8 cellular contexts compared by ENCODE assay signal in genomic region chrX:38220936-38221386, GRCh38. TPM values are rescaled to one million over a fixed set of nuclear protein-coding genes. Genes with fewer than 3 reads are reported as not detected.
DNase-seq lines count a peak whose midpoint lies in the region; ATAC-seq, FAIRE-seq and TF ChIP-seq lines count a peak whose summit lies in the region.
"Had no signal": no experiment of that assay in that cellular context is flagged by ENCODE, and none has a peak within 500 bp of the region (broad histone marks: within the 10 kb centered on the region; RNA-seq: fewer than 3 reads in every experiment).

No MANE protein-coding gene starts in this region.

- SMC1A ChIA-PET in GM12878 (lab: Charles Lee; ENCODE audit: uncharacterized antibody, unreplicated experiment) = no interaction called here

- peak overlapping the region; percentile 18; the same call in 1 of the 2 replicates for H2BK20ac ChIP-seq in IMR-90 (ENCODE audit: low read depth, low read length)

- TF ChIP-seq POLR2A in IMR-90 (IDR thresholded peaks at IDR 0.05; ENCODE audit: low read depth, low read length) (no peak), GM12878 (IDR thresholded peaks at IDR 0.05; ENCODE audit: low read depth, low read length) (no peak)

- no peak overlapping the region; the same call in 1 of the 2 replicates for H3K14ac ChIP-seq in IMR-90 (replicated peaks; ENCODE audit: low read depth, low read length)

- H3K4me1 Mint-ChIP-seq in stimulated activated effector memory CD8-positive, alpha-beta T cell treated with anti-CD3 and anti-CD28 coated beads, Interleukin-12 subunit alpha, Interleukin-12 subunit beta, amount 100 ng/mL, for 72 hours = no peaks in the 10 kb centered on the region

- H2AK5ac ChIP-seq in IMR-90 (ENCODE audit: low read depth, low read length) = no peak overlapping the region

- in situ Hi-C loops in IMR-90 (cut with MboI; ENCODE audit: low sequenced_read_pairs) (no loop called here), GM12878 (cut with MboI) (no loop called here)

- H3K79me2 ChIP-seq in GM12878 (ENCODE audit: control insufficient read depth, insufficient read depth, low read length) = no peaks in the 10 kb centered on the region

- no peak overlapping the region for H2BK5ac ChIP-seq in IMR-90 (ENCODE audit: low read depth, low read length, poor library complexity, severe bottlenecking)

- H2AK9ac ChIP-seq in IMR-90 (replicated peaks; ENCODE audit: low read depth, low read length, poor library complexity) = no peak overlapping the region

- no peaks in the 10 kb centered on the region for H3K36me3 ChIP-seq in IMR-90 (ENCODE audit: control insufficient read depth, insufficient read depth, low read length)
- H3K36me3 ChIP-seq in GM12878 (ENCODE audit: control insufficient read depth in 2 of 2, insufficient read depth in 2 of 2, low read length in 1 of 2) = no peaks in the 10 kb centered on the region

- H3K18ac ChIP-seq in IMR-90 (ENCODE audit: low read depth, low read length) = peak overlapping the region; percentile 50

- peak overlapping the region; percentile 40; the same call in 1 of the 2 replicates for H3K27ac ChIP-seq in IMR-90 (ENCODE audit: insufficient read depth, low read length)
- no peak overlapping the region for H3K27ac ChIP-seq in GM12878 (ENCODE audit: control insufficient read depth, insufficient read depth)

- H3K9ac ChIP-seq in IMR-90 (ENCODE audit: low read depth, low read length) (peak overlapping the region; percentile 35; the same call in 1 of the 2 replicates), GM12878 (ENCODE audit: control insufficient read depth, insufficient read depth, low read length) (no peak overlapping the region)

- H3K4me1 ChIP-seq in IMR-90 (ENCODE audit: control insufficient read depth, insufficient read depth, low read length) (peaks cover 4% of the 10 kb centered on the region; the same call in 1 of the 2 replicates), GM12878 (ENCODE audit: control insufficient read depth, insufficient read depth, low read length) (no peaks in the 10 kb centered on the region)

- H3K27me3 ChIP-seq in IMR-90 (ENCODE audit: control insufficient read depth, insufficient read depth, low read length) (no peaks in the 10 kb centered on the region), GM12878 (replicated peaks in 1 of 2; ENCODE audit: control insufficient read depth in 2 of 2, insufficient read depth in 2 of 2, low read length in 1 of 2) (peaks cover 2 to 7% of the 10 kb centered on the region in 2 experiments; a peak in 3 of 4 replicates)

- peak overlapping the region; percentile 15; the same call in 1 of the 2 replicates for H4K91ac ChIP-seq in IMR-90 (ENCODE audit: insufficient read depth, low read depth, low read length)

- H2AFZ ChIP-seq in IMR-90 (replicated peaks; ENCODE audit: low read length, poor library complexity) = peak overlapping the region; percentile 85
- H2AFZ ChIP-seq in GM12878 (ENCODE audit: control insufficient read depth, low read depth, low read length) = no peak overlapping the region

- TF ChIP-seq RAD21 in IMR-90 (IDR thresholded peaks at IDR 0.05; ENCODE audit: low read length) = no peak
- no peak for TF ChIP-seq RAD21 in GM12878 (IDR thresholded peaks at IDR 0.05; ENCODE audit: insufficient read depth, low read depth, low read length)

- no peak for TF ChIP-seq EP300 in GM12878 (IDR thresholded peaks at IDR 0.05; ENCODE audit: borderline replicate concordance in 1 of 2, control insufficient read depth in 1 of 2, low read depth in 2 of 2, low read length in 2 of 2)

- POLR2A ChIA-PET in IMR-90 (lab: Charles Lee; ENCODE audit: unreplicated experiment) (no interaction called here), GM12878 (lab: Charles Lee) (no interaction called here)

- H3K23ac ChIP-seq in IMR-90 (ENCODE audit: low read depth, low read length) = no peak overlapping the region

- peaks cover 0 to 12% of the 10 kb centered on the region in 2 experiments; a peak in 2 of 4 replicates for H3K79me1 ChIP-seq in IMR-90 (ENCODE audit: low read depth in 1 of 2, low read length in 2 of 2)

- TF ChIP-seq CTCF in IMR-90 (conservative IDR thresholded peaks at IDR 0.05; ENCODE audit: low read depth, low read length) (no peak), GM12878 (IDR thresholded peaks at IDR 0.05 in 2 of 3, conservative IDR thresholded peaks at IDR 0.05 in 1 of 3; ENCODE audit: control insufficient read depth in 2 of 3, extremely low read depth in 1 of 3, insufficient read depth in 1 of 3, low read depth in 3 of 3, low read length in 3 of 3) (no peak)

- BruUV-seq in IMR-90 (replicated peaks; lab: Mats Ljungman, UMichigan) (no TSS peak), GM12878 (replicated peaks; lab: Mats Ljungman, UMichigan) (no TSS peak)

- H3K9me3 ChIP-seq in IMR-90 (ENCODE audit: control insufficient read depth, insufficient read depth, low read length) (no peaks in the 10 kb centered on the region), GM12878 (replicated peaks; ENCODE audit: control insufficient read depth, insufficient read depth, low read length) (no peaks in the 10 kb centered on the region), iPS-18c (ENCODE audit: control insufficient read depth, insufficient read depth, low read length) (peaks cover 2% of the 10 kb centered on the region)

- H3K4me2 ChIP-seq in IMR-90 (ENCODE audit: low read depth, low read length) (peak overlapping the region; percentile 61), GM12878 (ENCODE audit: control insufficient read depth, insufficient read depth) (peak overlapping the region; percentile 54; the same call in 1 of the 2 replicates)

- peak overlapping the region; percentile 71 for H3K4me3 ChIP-seq in IMR-90 (ENCODE audit: insufficient read depth, low read depth, low read length)
- H3K4me3 ChIP-seq in GM12878 = no peak overlapping the region
- peak overlapping the region; percentile 62 for H3K4me3 ChIP-seq in iPS-18c (ENCODE audit: insufficient read depth, low read depth, low read length)

- H2BK120ac ChIP-seq in IMR-90 (ENCODE audit: low read depth, low read length) = peak overlapping the region; percentile 69

- H4K20me1 ChIP-seq in IMR-90 (ENCODE audit: insufficient read depth, low read length) = no peaks in the 10 kb centered on the region
- no peaks in the 10 kb centered on the region for H4K20me1 ChIP-seq in GM12878 (ENCODE audit: control insufficient read depth, insufficient read depth)

- peak overlapping the region; percentile 2 to 31; a peak in 3 of 4 replicates for H4K8ac ChIP-seq in IMR-90 (ENCODE audit: low read depth in 2 of 2, low read length in 2 of 2)

- peak overlapping the region; percentile 55; the same call in 1 of the 2 replicates for H4K5ac ChIP-seq in IMR-90 (ENCODE audit: low read depth, low read length)

- peak overlapping the region; percentile 11; the same call in 1 of the 3 replicates for H2BK15ac ChIP-seq in IMR-90 (ENCODE audit: low read depth, low read length)

- intact Hi-C loops in IMR-90 (cut with micrococcal nuclease) (loop anchor here (1.0 to 5.0 kb wide), 3 partner anchors 41 to 106 kb away; partner anchors contain the start of gene RPGR), GM12878 (cut with micrococcal nuclease; ENCODE audit: unreplicated experiment) (no loop called here)

- peak; percentile 18 for ATAC-seq in IMR-90 (ENCODE audit: low read depth)
- no peak for ATAC-seq in GM12878
- no peak for ATAC-seq in stimulated activated effector memory CD8-positive, alpha-beta T cell treated with anti-CD3 and anti-CD28 coated beads, Interleukin-12 subunit alpha, Interleukin-12 subunit beta, amount 100 ng/mL, for 72 hours
- no peak for ATAC-seq in HG02571 (IDR thresholded peaks at IDR 0.05; ENCODE audit: unreplicated experiment)
- ATAC-seq in HG03175 (IDR thresholded peaks at IDR 0.05; ENCODE audit: unreplicated experiment) = no peak
- no peak for ATAC-seq in GM21526 (IDR thresholded peaks at IDR 0.05; ENCODE audit: low FRiP score, unreplicated experiment)

- RAD21 ChIA-PET in GM12878 (lab: Charles Lee; ENCODE audit: unreplicated experiment) = no interaction called here

- 25% methylated on average over 16 of the region's 24 CpGs; no CpG with 5 or more reads in 1 of the 2 experiments for WGBS in IMR-90 (ENCODE audit: extremely low coverage in 2 of 2, insufficient read length in 1 of 2), 2 experiments
- WGBS in GM12878 (ENCODE audit: insufficient coverage, insufficient replicate concordance, low lambda C conversion rate, missing lambda C conversion rate) = 35% methylated on average over 23 of the region's 24 CpGs

- dilution Hi-C loops in IMR-90 (cut with HindIII; ENCODE audit: low sequenced_read_pairs, unreplicated experiment) = no loop called here

- H3K36me3 Mint-ChIP-seq in stimulated activated effector memory CD8-positive, alpha-beta T cell treated with anti-CD3 and anti-CD28 coated beads, Interleukin-12 subunit alpha, Interleukin-12 subunit beta, amount 100 ng/mL, for 72 hours = no peaks in the 10 kb centered on the region

- no peaks in the 10 kb centered on the region for H3K9me3 Mint-ChIP-seq in stimulated activated effector memory CD8-positive, alpha-beta T cell treated with anti-CD3 and anti-CD28 coated beads, Interleukin-12 subunit alpha, Interleukin-12 subunit beta, amount 100 ng/mL, for 72 hours

- no peak overlapping the region for H3K27ac Mint-ChIP-seq in stimulated activated effector memory CD8-positive, alpha-beta T cell treated with anti-CD3 and anti-CD28 coated beads, Interleukin-12 subunit alpha, Interleukin-12 subunit beta, amount 100 ng/mL, for 72 hours

- peak overlapping the region; percentile 41 for H3K4ac ChIP-seq in IMR-90 (ENCODE audit: low read depth, low read length)

- CTCF ChIA-PET in IMR-90 (lab: Yijun Ruan, JAX) = interaction anchor here (1.6 kb wide), 1 partner anchor 106 kb away, joined by 4 read pairs; the partner anchor contains the start of gene RPGR
- CTCF ChIA-PET in GM12878 (lab: Yijun Ruan, JAX) = no interaction called here

- DNase-seq in IMR-90 (peak; percentile 25), GM12878 (ENCODE audit: low read depth, low spot score) (no peak)
- DNase-seq in stimulated activated effector memory CD8-positive, alpha-beta T cell treated with anti-CD3 and anti-CD28 coated beads, Interleukin-12 subunit alpha, Interleukin-12 subunit beta, amount 100 ng/mL, for 72 hours (ENCODE audit: low spot score in 2 of 2) = no peak
- DNase-seq: NCI-H1436 had no signal

- FAIRE-seq in GM12878 (lab: Jason Lieb, UNC) = no peak

- H3K4me3 Mint-ChIP-seq in stimulated activated effector memory CD8-positive, alpha-beta T cell treated with anti-CD3 and anti-CD28 coated beads, Interleukin-12 subunit alpha, Interleukin-12 subunit beta, amount 100 ng/mL, for 72 hours = peak overlapping the region; percentile 49

- H3K9me1 ChIP-seq in IMR-90 (ENCODE audit: insufficient read depth, low read length) = peaks cover 2% of the 10 kb centered on the region; the same call in 1 of the 2 replicates

- no peak overlapping the region for H3K56ac ChIP-seq in IMR-90 (ENCODE audit: extremely low read depth, insufficient read depth, low read length)

RNA-seq across cellular contexts. Expression of gene SRPX, which starts 0.3 kb away (rescaled TPM):
- total RNA-seq in IMR-90 (2012; rRNA removed) (35.5 and 39.2 TPM in 2 replicates), GM12878 (2014; rRNA removed) (0.06 TPM in 1 of 2 replicates, not detected in the other), GM12878 (2014; rRNA removed; fragmentation: Illumina TruSeq; extraction: Trizol) (0.13 and 0.14 TPM in 2 replicates), GM12878 (2021) (0.18 and 0.29 TPM in 2 replicates)
- polyA plus RNA-seq in IMR-90 (2012; rRNA removed) (67.6 and 81.5 TPM in 2 replicates), GM12878 (2011; rRNA removed) (0.16 and 0.29 TPM in 2 replicates), GM12878 (2014; fragmentation: Illumina TruSeq; extraction: Trizol) (0.24 TPM in 2 replicates), GM12878 (2014; fragmentation: Nextera tagmentation; extraction: Ambion mirVana) (under 1 TPM in 1 of 2 experiments, not detected in 1; 0.05 TPM), GM12878 (2014; rRNA removed) (0.24 TPM in 1 of 2 replicates, not detected in the other), GM12878 (2016; fragmentation: Nextera tagmentation; extraction: Ambion mirVana) (under 1 TPM; 0.23 to 0.79 TPM)
- 73.6 and 78.2 TPM in 2 replicates for polyA plus RNA-seq in IMR-90 (2012; cell fraction: cytosol; rRNA removed)
- 31.5 and 60.3 TPM in 2 replicates for polyA plus RNA-seq in IMR-90 (2012; cell fraction: nucleus; rRNA removed; ENCODE audit: low replicate concordance)
- 0.34 and 0.42 TPM in 2 replicates for total RNA-seq in GM12878 (2013; cell fraction: nucleolus; rRNA removed)
- polyA plus RNA-seq in GM12878 (2011; ENCODE audit: low read depth) = not detected
- polyA plus RNA-seq in GM12878 (2011; cell fraction: cytosol; rRNA removed) = 0.08 and 0.19 TPM in 2 replicates
- polyA plus RNA-seq in GM12878 (2011; cell fraction: nucleus; rRNA removed) = 0.19 and 0.28 TPM in 2 replicates
- 0.11 TPM in 1 of 2 replicates, not detected in the other for polyA plus RNA-seq in GM12878 (2012)
- polyA minus RNA-seq in GM12878 (2011; rRNA and poly(A)+ RNA removed) = 0.10 TPM in 1 of 2 replicates, not detected in the other
- not detected in 2 replicates for polyA minus RNA-seq in GM12878 (2011; cell fraction: cytosol; rRNA and poly(A)+ RNA removed)
- not detected in 2 replicates for polyA minus RNA-seq in GM12878 (2011; cell fraction: nucleus; rRNA and poly(A)+ RNA removed)

Comparison
In these comparisons a context has a peak if more than half of its experiments do, and no peak if none do; other contexts are left out.
1. RNA of gene SRPX, which starts 0.3 kb away (total RNA-seq): 35.5 to 39.2 TPM in IMR-90; 0.06 to 0.42 TPM in GM12878; every median in the first group is over 10 times any median in the second.